In the genomic region with DNA sequence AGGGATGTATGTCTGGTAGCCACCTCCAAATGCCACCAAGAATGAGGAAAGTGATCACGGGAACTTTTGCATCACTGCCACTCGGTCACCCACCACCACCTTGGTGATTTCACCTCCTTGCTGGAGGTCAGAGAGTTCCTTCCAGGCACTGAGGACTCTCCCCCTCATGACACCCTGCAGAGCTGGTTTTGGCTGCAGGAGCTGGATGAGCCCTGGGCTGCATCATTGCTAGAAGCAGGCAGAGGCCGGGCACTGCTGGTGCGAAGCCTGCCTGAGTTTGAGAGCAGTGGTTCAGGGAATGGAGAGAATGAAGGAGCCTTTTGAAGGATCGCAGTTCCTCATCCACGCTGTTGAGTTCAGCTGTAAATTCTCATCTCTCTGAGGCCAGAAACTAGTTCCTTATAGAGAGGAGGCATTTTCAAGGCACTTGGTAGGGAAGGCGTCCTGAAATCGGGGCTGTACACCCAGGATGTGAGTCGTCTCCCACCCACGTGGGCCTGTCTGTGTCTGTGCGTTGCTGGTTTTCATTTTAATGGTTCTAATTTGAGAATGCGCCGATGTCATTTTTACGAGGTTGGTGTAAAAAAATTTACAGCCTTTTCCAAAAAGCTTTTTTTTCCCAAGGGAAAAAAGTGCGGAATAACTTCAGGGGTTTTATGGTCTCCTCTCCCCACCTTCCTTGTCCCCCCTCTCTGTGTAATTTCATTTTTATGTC, we compare ENCODE assay signal across 17 cellular contexts. TPM values are rescaled to one million over a fixed set of nuclear protein-coding genes. Genes with fewer than 3 reads are reported as not detected.
DNase-seq lines count a peak whose midpoint lies in the region; FAIRE-seq and TF ChIP-seq lines count a peak whose summit lies in the region.
"Had no signal": no experiment of that assay in that cellular context is flagged by ENCODE, and none has a peak within 500 bp of the region (broad histone marks: within the 10 kb centered on the region; RNA-seq: fewer than 3 reads in every experiment).

No MANE protein-coding gene starts in this region.

- H4K8ac ChIP-seq in neuronal stem cell (ENCODE audit: low read depth, low read length): no peak overlapping the region

- BruUV-seq in A673 (replicated peaks; lab: Mats Ljungman, UMichigan): no TSS peak

- peak overlapping the region; percentile 4 for H2BK12ac ChIP-seq in neuronal stem cell (ENCODE audit: low read length)

- H2BK5ac ChIP-seq in neuronal stem cell (ENCODE audit: low read length): peak overlapping the region; percentile 95

- POLR2A ChIA-PET in A673 (lab: Charles Lee; ENCODE audit: low non-redundant PET): no interaction called here

- CTCF ChIA-PET in A673 (lab: Charles Lee): no interaction called here

- no peak for FAIRE-seq in astrocyte (lab: Jason Lieb, UNC)
- FAIRE-seq in GM19239 (lab: Jason Lieb, UNC): no peak

- in situ Hi-C loops in G401 (cut with HindIII; ENCODE audit: low sequenced_read_pairs): no loop called here

- peaks cover 21% of the 10 kb centered on the region for H3K36me3 Mint-ChIP-seq in astrocyte (ENCODE audit: low read depth, unreplicated experiment)

- peaks cover 1% of the 10 kb centered on the region for H3K79me1 ChIP-seq in neuronal stem cell (ENCODE audit: low read depth, low read length)

- peak overlapping the region; percentile 55 for H3K27ac Mint-ChIP-seq in astrocyte (ENCODE audit: unreplicated experiment)
- H3K27ac Mint-ChIP-seq: activated B cell treated with CpG ODN at 0.5 μM for 24 hours had no signal

- H3K4me1 ChIP-seq in A673 (ENCODE audit: insufficient read depth, low read length, poor library complexity, severe bottlenecking) (peaks cover 27% of the 10 kb centered on the region), astrocyte (ENCODE audit: insufficient read depth, low read length) (peaks cover 13% of the 10 kb centered on the region), neuronal stem cell (ENCODE audit: control insufficient read depth in 2 of 2, insufficient read depth in 1 of 2, low read depth in 1 of 2, low read length in 2 of 2) (peaks cover 46 to 66% of the 10 kb centered on the region in 2 donors)

- H2BK120ac ChIP-seq in neuronal stem cell (ENCODE audit: low read depth, low read length): peak overlapping the region; percentile 12

- H4K20me1 ChIP-seq in astrocyte (ENCODE audit: insufficient read depth, low read length): peaks cover 28% of the 10 kb centered on the region

- no peaks in the 10 kb centered on the region for H3K27me3 Mint-ChIP-seq in astrocyte (ENCODE audit: low read depth, unreplicated experiment)
- H3K27me3 Mint-ChIP-seq: activated B cell treated with CpG ODN at 0.5 μM for 24 hours had no signal

- peaks cover 22% of the 10 kb centered on the region for H3K4me1 Mint-ChIP-seq in astrocyte (ENCODE audit: low read depth, unreplicated experiment)

- H2BK15ac ChIP-seq in neuronal stem cell (ENCODE audit: low read length): peak overlapping the region; percentile 6

- peak overlapping the region; percentile 77 for H2AK5ac ChIP-seq in neuronal stem cell (ENCODE audit: low read depth, low read length)

- no peak overlapping the region for H3K9ac ChIP-seq in astrocyte (ENCODE audit: low read length)
- no peak overlapping the region for H3K9ac ChIP-seq in neuronal stem cell (ENCODE audit: low read depth, low read length, poor library complexity)
- H3K9ac ChIP-seq: BLaER1 had no signal

- H3K4me2 ChIP-seq in astrocyte (ENCODE audit: low read length) (peak overlapping the region; percentile 38), neuronal stem cell (ENCODE audit: insufficient read depth, low read length, poor library complexity, severe bottlenecking) (peak overlapping the region; percentile 28)
- H3K4me2 ChIP-seq: BLaER1 had no signal

- H3K9me3 Mint-ChIP-seq in astrocyte (ENCODE audit: unreplicated experiment): no peaks in the 10 kb centered on the region
- H3K9me3 Mint-ChIP-seq: activated B cell treated with CpG ODN at 0.5 μM for 24 hours had no signal

- peaks cover 14% of the 10 kb centered on the region for H3K36me3 ChIP-seq in A673 (ENCODE audit: insufficient read depth, low read length, poor library complexity, severe bottlenecking)
- H3K36me3 ChIP-seq in astrocyte (ENCODE audit: insufficient read depth, low read length): peaks cover 3% of the 10 kb centered on the region
- H3K36me3 ChIP-seq in neuronal stem cell (replicated peaks in 1 of 2; ENCODE audit: control insufficient read depth in 2 of 2, insufficient read depth in 2 of 2, low read length in 2 of 2): peaks cover 12 to 77% of the 10 kb centered on the region in 2 donors

- intact Hi-C loops in A673 (cut with micrococcal nuclease; ENCODE audit: unreplicated experiment): no loop called here

- no peaks in the 10 kb centered on the region for H3K9me3 ChIP-seq in A673 (ENCODE audit: low read depth, low read length, poor library complexity, severe bottlenecking)
- no peaks in the 10 kb centered on the region for H3K9me3 ChIP-seq in astrocyte (ENCODE audit: insufficient read depth, low read depth, low read length)
- no peaks in the 10 kb centered on the region for H3K9me3 ChIP-seq in neuronal stem cell (replicated peaks in 1 of 2; ENCODE audit: control insufficient read depth in 2 of 2, insufficient read depth in 1 of 2, low read depth in 1 of 2, low read length in 2 of 2)
- H3K9me3 ChIP-seq: BLaER1, esophagus muscularis mucosa, SJSA1 had no signal

- no peak overlapping the region for H2AFZ ChIP-seq in astrocyte (ENCODE audit: low read depth, low read length)
- H2AFZ ChIP-seq in neuronal stem cell (ENCODE audit: low read length): no peak overlapping the region

- peak overlapping the region; percentile 4 for H3K27ac ChIP-seq in A673 (ENCODE audit: low read depth, low read length, poor library complexity, severe bottlenecking)
- H3K27ac ChIP-seq in astrocyte (ENCODE audit: low read depth, low read length): no peak overlapping the region
- H3K27ac ChIP-seq in neuronal stem cell (replicated peaks; ENCODE audit: low read length): peak overlapping the region; percentile 100
- H3K27ac ChIP-seq: BLaER1, esophagus muscularis mucosa, SJSA1 had no signal

- TF ChIP-seq CTCF in A673 (conservative IDR thresholded peaks at IDR 0.05; ENCODE audit: low read depth, low read length) (no peak), astrocyte (IDR thresholded peaks at IDR 0.05; ENCODE audit: insufficient read depth, low read depth, low read length) (no peak)

- no peak overlapping the region for H3K4me3 Mint-ChIP-seq in astrocyte (ENCODE audit: unreplicated experiment)
- H3K4me3 Mint-ChIP-seq: activated B cell treated with CpG ODN at 0.5 μM for 24 hours had no signal

- H4K91ac ChIP-seq in neuronal stem cell (ENCODE audit: low read depth, low read length, poor library complexity): peak overlapping the region; percentile 1

- no peak overlapping the region for H3K14ac ChIP-seq in neuronal stem cell (ENCODE audit: low read length)

- peak overlapping the region; percentile 59 for H3K4ac ChIP-seq in neuronal stem cell (ENCODE audit: low read length)

- DNase-seq in A673 (ENCODE audit: low spot score): peak; percentile 32
- peak; percentile 44 for DNase-seq in GM03348 (ENCODE audit: low spot score)
- DNase-seq in astrocyte (ENCODE audit: low read depth): no peak
- DNase-seq in neuronal stem cell (ENCODE audit: low spot score): no peak
- DNase-seq in NCI-H524 treated with DMSO at 0.1 percent for 48 hours (lab: John Stamatoyannopoulos, UW): no peak
- DNase-seq in NAMALWA (ENCODE audit: low spot score): no peak
- no peak for DNase-seq in G401 (ENCODE audit: low spot score)
- DNase-seq in GM19239 (ENCODE audit: insufficient read length, low spot score): no peak
- DNase-seq: activated B cell treated with CpG ODN at 0.5 μM for 24 hours; activated effector memory CD4-positive, alpha-beta T cell treated with anti-CD3 and anti-CD28 coated beads, Interleukin-2, amount 50 U/mL, for 16 hours; Karpas-422; occipital lobe; stimulated activated naive CD4-positive, alpha-beta T cell had no signal

- peak overlapping the region; percentile 94 for H3K18ac ChIP-seq in neuronal stem cell (ENCODE audit: low read length)

- no peak overlapping the region for H3K4me3 ChIP-seq in A673 (ENCODE audit: low read depth, low read length, poor library complexity, severe bottlenecking)
- no peak overlapping the region for H3K4me3 ChIP-seq in astrocyte (ENCODE audit: insufficient read depth, low read depth, low read length)
- H3K4me3 ChIP-seq in neuronal stem cell (ENCODE audit: low read length in 2 of 2): no peak overlapping the region
- H3K4me3 ChIP-seq: BLaER1, esophagus muscularis mucosa, lung, SJSA1 had no signal

- WGBS in neuronal stem cell (ENCODE audit: extremely low coverage in 2 of 2, insufficient read length in 2 of 2, insufficient replicate concordance in 1 of 2), 2 donors: no CpG with 5 or more reads among the region's 15 CpGs

- no peak overlapping the region for H3K23ac ChIP-seq in neuronal stem cell (ENCODE audit: low read depth, low read length, poor library complexity)

- no peaks in the 10 kb centered on the region for H3K79me2 ChIP-seq in astrocyte (ENCODE audit: insufficient read depth, low read length)

- H3K27me3 ChIP-seq in A673 (replicated peaks; ENCODE audit: insufficient read depth, low read depth, low read length, poor library complexity) (no peaks in the 10 kb centered on the region), astrocyte (ENCODE audit: insufficient read depth, low read length) (no peaks in the 10 kb centered on the region), neuronal stem cell (ENCODE audit: control insufficient read depth in 3 of 3, insufficient read depth in 3 of 3, low read depth in 1 of 3, low read length in 3 of 3) (no peaks in the 10 kb centered on the region)
- H3K27me3 ChIP-seq: BLaER1, esophagus muscularis mucosa, SJSA1 had no signal

RNA-seq across cellular contexts. Expression of a gene that starts 25.0 kb away (rescaled TPM):
- total RNA-seq in A673 (2021): 53.9 and 56.7 TPM in 2 replicates
- total RNA-seq in astrocyte: 41.9 and 43.7 TPM in 2 replicates
- polyA plus RNA-seq in neuronal stem cell (2013, experiment 1 of 2): 43.1 TPM
- 44.6 TPM for polyA plus RNA-seq in neuronal stem cell (2013, experiment 2 of 2)
- 2.3 and 2.6 TPM in 2 replicates for total RNA-seq in G401 (2014; rRNA removed; shearing (Covaris generic))

Comparison
In these comparisons a context has a peak if more than half of its experiments do, and no peak if none do; other contexts are left out.
1. DNase-seq: peak in A673 (single experiment) and GM03348 (single experiment); none in astrocyte (single experiment), neuronal stem cell (single experiment), NCI-H524 treated with DMSO at 0.1 percent for 48 hours (single experiment), NAMALWA (single experiment), G401 (single experiment) and GM19239 (single experiment).
2. RNA of a gene that starts 25.0 kb away (total RNA-seq): 53.9 to 56.7 TPM in A673 and 41.9 to 43.7 TPM in astrocyte; 2.3 to 2.6 TPM in G401; every median in the first group is over 10 times any median in the second.